Comparison of ENCODE assay signal across 8 cellular contexts in the genomic region with DNA sequence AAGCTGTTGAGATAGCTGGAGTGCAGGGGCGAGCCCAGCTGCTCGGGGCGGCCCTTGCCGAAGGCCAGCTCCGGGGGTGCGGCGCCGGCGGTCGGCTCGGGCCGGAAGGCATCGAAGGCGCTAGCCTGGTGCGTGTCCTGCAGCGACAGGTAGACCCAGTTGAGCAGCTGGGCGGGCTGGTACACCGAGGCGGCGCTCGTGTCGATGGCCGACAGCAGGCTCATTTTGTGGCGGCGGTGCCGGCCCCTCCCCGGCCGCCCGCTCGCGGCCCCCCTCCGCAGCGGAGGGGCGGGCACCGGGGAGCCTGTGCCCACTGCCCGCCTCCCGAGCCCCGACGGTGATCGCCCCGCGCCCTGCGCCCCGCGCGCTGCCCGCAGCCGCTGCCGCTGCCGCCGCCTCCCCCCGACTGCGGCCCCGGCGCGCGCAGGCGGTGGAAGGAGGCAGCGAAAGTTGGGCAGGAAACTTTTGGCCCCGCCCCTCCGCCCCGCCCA. TPM values are rescaled to one million over a fixed set of nuclear protein-coding genes. Genes with fewer than 3 reads are reported as not detected.
A peak's percentile ranks its signal among the peaks of the same experiment; 100 is the strongest.
DNase-seq lines count a peak whose midpoint lies in the region; FAIRE-seq and TF ChIP-seq lines count a peak whose summit lies in the region.

ZCCHC24 (minus strand) TSS at position 408 of the 491 bp plus-strand sequence; CDS start at position 224, 184 bp downstream.

- 0 to 2% (median 1%) methylated on average over 16 to 62 of the region's 62 CpGs for WGBS in small intestine, 3 donors

- H3K36me3 ChIP-seq in iPS-20b (ENCODE audit: insufficient read depth, low read depth, low read length) = no peaks in the 10 kb centered on the region
- H3K36me3 ChIP-seq in small intestine (ENCODE audit: control insufficient read depth in 2 of 2, insufficient read depth in 2 of 2, low read length in 2 of 2) = no peaks in the 10 kb centered on the region

- no peaks in the 10 kb centered on the region for H3K9me3 ChIP-seq in iPS-20b (ENCODE audit: insufficient read depth, low read depth, low read length)
- H3K9me3 ChIP-seq in small intestine (ENCODE audit: control insufficient read depth, low read depth) = no peaks in the 10 kb centered on the region

- H3K4me1 ChIP-seq in iPS-20b (ENCODE audit: insufficient read depth, low read length) (peaks cover 5% of the 10 kb centered on the region; the same call in 1 of the 2 replicates), small intestine (ENCODE audit: control insufficient read depth in 2 of 2, insufficient read depth in 1 of 2, low read depth in 1 of 2, low read length in 1 of 2) (peaks cover 2 to 10% of the 10 kb centered on the region in 2 donors)

- H3K9ac ChIP-seq in iPS-20b (ENCODE audit: low read depth, low read length) = peak within 1 kb of the TSS; percentile 57; the same call in 1 of the 2 replicates

- TF ChIP-seq CTCF in astrocyte of the cerebellum (IDR thresholded peaks at IDR 0.05; ENCODE audit: low read depth, low read length, missing control alignments) = no peak

- H3K27ac ChIP-seq in iPS-20b (ENCODE audit: low read length) (no peak within 1 kb of the TSS), small intestine (ENCODE audit: low read depth in 1 of 2, low read length in 1 of 2) (peak within 1 kb of the TSS; percentile 42 to 82)

- FAIRE-seq in small intestine (lab: Jason Lieb, UNC) = no peak

- DNase-seq in SKM-1 treated with dmso at 0.1 percent for 144 hours (lab: John Stamatoyannopoulos, UW; ENCODE audit: unreplicated experiment) (peak; percentile 59), SKM-1 (lab: John Stamatoyannopoulos, UW; ENCODE audit: unreplicated experiment) (no peak), HCEC 1CT (peak; percentile 26), M059J (ENCODE audit: low read depth) (peak; percentile 56), astrocyte of the cerebellum (ENCODE audit: low read depth) (no peak), small intestine (peak; percentile 36), OCI-M2 (lab: John Stamatoyannopoulos, UW; ENCODE audit: unreplicated experiment) (no peak)

- peaks cover 48% of the 10 kb centered on the region for H3K27me3 ChIP-seq in iPS-20b (ENCODE audit: insufficient read depth, low read length)
- H3K27me3 ChIP-seq in small intestine (ENCODE audit: control insufficient read depth in 2 of 2, insufficient read depth in 2 of 2, low read length in 2 of 2) = no peaks in the 10 kb centered on the region

- H3K4me3 ChIP-seq in astrocyte of the cerebellum (ENCODE audit: low read depth, low read length) = peak within 1 kb of the TSS; percentile 89
- H3K4me3 ChIP-seq in iPS-20b (ENCODE audit: low read length) = peak within 1 kb of the TSS; percentile 83
- peak within 1 kb of the TSS; percentile 52 to 66 for H3K4me3 ChIP-seq in small intestine (ENCODE audit: low read depth in 1 of 2, low read length in 2 of 2)

- in situ Hi-C loops in astrocyte of the cerebellum (cut with HindIII; ENCODE audit: low sequenced_read_pairs) = no loop called here

RNA-seq across cellular contexts. Expression of gene ZCCHC24, which starts in this region (rescaled TPM):
- total RNA-seq in M059J (2014; rRNA removed; shearing (Covaris generic)) = 9.8 and 18.2 TPM in 2 replicates
- 10 to 100 TPM in 2 of 3 donors, under 1 TPM in 1; 0.89 to 13.0 (median 10.5) TPM for polyA plus RNA-seq in small intestine

Comparison
In these comparisons a context has a peak if more than half of its experiments do, and no peak if none do; other contexts are left out.
1. DNase-seq: peak in SKM-1 treated with dmso at 0.1 percent for 144 hours (single experiment), HCEC 1CT (single experiment), M059J (single experiment) and small intestine (single experiment); none in SKM-1 (single experiment), astrocyte of the cerebellum (single experiment) and OCI-M2 (single experiment).
2. Peak in every context shown above with its lines, with median percentiles within 50 percentile points of each other: H3K4me3 ChIP-seq.